11 cellular contexts compared by ENCODE assay signal in the genomic region with DNA sequence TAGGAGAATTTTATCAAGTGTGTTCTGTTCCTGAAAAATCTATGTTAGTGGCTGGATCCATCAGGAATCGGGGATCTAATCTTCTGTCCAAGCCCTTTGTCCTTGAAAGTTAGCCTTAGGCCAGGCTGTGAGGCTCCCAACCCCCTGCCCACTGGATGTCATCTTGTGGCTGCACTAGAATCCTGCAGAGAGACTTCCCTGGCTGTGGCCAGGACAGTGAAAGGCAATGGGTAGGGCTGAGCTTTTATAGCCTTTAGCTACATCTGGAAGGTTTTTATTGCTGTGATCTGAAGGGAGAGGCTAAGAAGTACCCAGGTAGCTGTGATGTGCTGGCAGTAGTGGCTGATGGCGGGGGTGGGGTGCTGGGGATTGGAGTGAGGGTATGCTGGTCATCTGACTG. TPM values are rescaled to one million over a fixed set of nuclear protein-coding genes. Genes with fewer than 3 reads are reported as not detected.
DNase-seq lines count a peak whose midpoint lies in the region; ATAC-seq and TF ChIP-seq lines count a peak whose summit lies in the region.
"Had no signal": no experiment of that assay in that cellular context is flagged by ENCODE, and none has a peak within 500 bp of the region (broad histone marks: within the 10 kb centered on the region; RNA-seq: fewer than 3 reads in every experiment).

No MANE protein-coding gene starts in this region.

- H3K4me1 ChIP-seq in GM23248 (ENCODE audit: insufficient read depth) = peaks cover 47% of the 10 kb centered on the region
- H3K4me1 ChIP-seq in spleen = peaks cover 10 to 96% (median 58%) of the 10 kb centered on the region in 6 donors

- H3K4me3 ChIP-seq in GM23248 (peak overlapping the region; percentile 88), astrocyte of the cerebellum (ENCODE audit: low read depth, low read length) (peak overlapping the region; percentile 58), spleen (peak overlapping the region in 6 of 8 donors; percentile 45 to 88 (median 74))

- H3K79me2 ChIP-seq in GM23248 (ENCODE audit: insufficient read depth) = peaks cover 65% of the 10 kb centered on the region

- no peaks in the 10 kb centered on the region for H3K9me2 ChIP-seq in GM23248 (ENCODE audit: insufficient read depth)

- peak overlapping the region; percentile 90 for H3K4me2 ChIP-seq in GM23248 (ENCODE audit: unreplicated experiment)

- no peak for TF ChIP-seq POLR2A in spleen (IDR thresholded peaks at IDR 0.05)

- 38 to 46% methylated on average over 2 of the region's 2 CpGs for WGBS in GM23248 (ENCODE audit: low coverage in 1 of 2, low lambda C conversion rate in 2 of 2, missing lambda C conversion rate in 2 of 2), 2 experiments
- 57 to 81% (median 71%) methylated on average over 2 of the region's 2 CpGs for WGBS in spleen, 5 donors

- no peaks in the 10 kb centered on the region for H3K9me3 ChIP-seq in GM23248 (ENCODE audit: low read depth)
- H3K9me3 ChIP-seq in spleen = no peaks in the 10 kb centered on the region

- H2AFZ ChIP-seq in GM23248 = peak overlapping the region; percentile 54; the same call in 1 of the 2 replicates

- no peaks in the 10 kb centered on the region for H4K20me1 ChIP-seq in GM23248 (ENCODE audit: insufficient read depth)

- H3K36me3 ChIP-seq in GM23248 (ENCODE audit: low read depth) = no peaks in the 10 kb centered on the region
- peaks cover 0 to 21% (median 0%) of the 10 kb centered on the region in 6 donors for H3K36me3 ChIP-seq in spleen

- in situ Hi-C loops in GM23248 (cut with MboI) (no loop called here), astrocyte of the cerebellum (cut with HindIII; ENCODE audit: low sequenced_read_pairs) (no loop called here), GM13977 (cut with MboI; ENCODE audit: low pct_unique_long_range_greater_than_20kb, low sequenced_read_pairs, unreplicated experiment) (no loop called here)

- DNase-seq in GM23248 (peak; percentile 40), astrocyte of the cerebellum (ENCODE audit: low read depth) (no peak), islet precursor cell (peak; percentile 76), spleen (no peak), GM13977 (ENCODE audit: low spot score) (no peak), NCI-H146 treated with DMSO at 0.1 percent for 48 hours (lab: John Stamatoyannopoulos, UW; ENCODE audit: unreplicated experiment) (no peak), MV-4-11 (lab: John Stamatoyannopoulos, UW) (no peak)
- DNase-seq: activated CD8-positive, alpha-beta memory T cell treated with anti-CD3 and anti-CD28 coated beads for 24 hours; DMS79 treated with DMSO at 0.1 percent for 48 hours; NCI-H2081 treated with DMSO at 0.1 percent for 48 hours had no signal

- H3K27me3 ChIP-seq in GM23248 (replicated peaks; ENCODE audit: insufficient read depth) = no peaks in the 10 kb centered on the region
- H3K27me3 ChIP-seq in spleen (replicated peaks in 1 of 7) = peaks cover 0 to 38% (median 0%) of the 10 kb centered on the region in 7 donors

- ATAC-seq in GM21423 (IDR thresholded peaks at IDR 0.05; ENCODE audit: unreplicated experiment) = no peak

- H3F3A ChIP-seq in GM23248 (ENCODE audit: insufficient read depth) = peaks cover 15% of the 10 kb centered on the region

- intact Hi-C loops in spleen (cut with DNase I; ENCODE audit: low total_unique reads) = no loop called here

- H3K27ac ChIP-seq in GM23248 (peak overlapping the region; percentile 45), spleen (peak overlapping the region in 6 of 8 donors; percentile 77 to 89 (median 84))

- peak overlapping the region; percentile 95 for H3K9ac ChIP-seq in GM23248

- no peak for TF ChIP-seq CTCF in astrocyte of the cerebellum (IDR thresholded peaks at IDR 0.05; ENCODE audit: low read depth, low read length, missing control alignments)
- no peak for TF ChIP-seq CTCF in spleen (IDR thresholded peaks at IDR 0.05 in 8 of 11, conservative IDR thresholded peaks at IDR 0.05 in 3 of 11)
- no peak for TF ChIP-seq CTCF in GM13977 (IDR thresholded peaks at IDR 0.05; ENCODE audit: extremely low read depth, insufficient read depth, missing control alignments)

RNA-seq across cellular contexts. Expression of a gene that starts 2.1 kb away (rescaled TPM):
- 111 and 116 TPM in 2 replicates for total RNA-seq in GM23248 (2014; rRNA removed; shearing (Covaris generic))
- polyA plus RNA-seq in GM23248 (2016; fragmentation: Nextera tagmentation; extraction: Ambion mirVana) = 74.6 and 80.0 TPM in 2 replicates
- 100 to 1,000 TPM in 1 of 7 donors, 10 to 100 TPM in 6; 28.3 to 148 (median 82.6) TPM for total RNA-seq in spleen
- polyA plus RNA-seq in spleen = 10 to 100 TPM; 10.6 to 44.1 (median 20.5) TPM

RNA-seq across cellular contexts. Expression of a gene that starts 27.0 kb away (rescaled TPM):
- not detected in 2 replicates for total RNA-seq in GM23248 (2014; rRNA removed; shearing (Covaris generic))
- polyA plus RNA-seq in GM23248 (2016; fragmentation: Nextera tagmentation; extraction: Ambion mirVana) (not detected in 2 replicates), spleen (under 1 TPM; 0.04 to 0.16 (median 0.05) TPM)
- under 1 TPM in 3 of 7 donors, not detected in 4; 0.22 to 0.27 (median 0.26) TPM for total RNA-seq in spleen

Comparison
In these comparisons a context has a peak if more than half of its experiments do, and no peak if none do; other contexts are left out.
1. DNase-seq: peak in GM23248 (single experiment) and islet precursor cell (single experiment); none in astrocyte of the cerebellum (single experiment), spleen (single experiment), GM13977 (single experiment), NCI-H146 treated with DMSO at 0.1 percent for 48 hours (single experiment) and MV-4-11 (single experiment).
2. Peak in every context shown above with its lines, with median percentiles within 50 percentile points of each other: H3K4me3 ChIP-seq.